ENCODE assay signal across 15 cellular contexts in the genomic region with DNA sequence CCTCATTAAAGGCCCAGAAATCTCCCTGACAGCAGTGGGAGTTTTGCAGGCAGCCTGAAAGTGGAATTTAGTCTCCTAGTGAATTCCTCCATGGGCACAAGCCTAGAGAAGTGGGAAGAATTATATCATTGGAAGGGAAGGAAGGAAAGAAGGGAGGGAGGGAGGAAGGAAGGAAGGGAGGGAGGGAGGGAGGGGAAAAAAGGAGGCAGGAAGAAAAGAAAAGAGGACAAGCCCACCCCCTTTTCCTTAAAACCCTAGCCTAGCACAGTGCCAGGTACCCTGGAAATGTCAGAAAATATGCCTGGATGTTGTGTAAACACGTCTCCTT.
DNase-seq lines count a peak whose midpoint lies in the region; ATAC-seq and TF ChIP-seq lines count a peak whose summit lies in the region.
"Had no signal": no experiment of that assay in that cellular context is flagged by ENCODE, and none has a peak within 500 bp of the region (broad histone marks: within the 10 kb centered on the region; RNA-seq: fewer than 3 reads in every experiment).

No MANE protein-coding gene starts in this region.

- no TSS peak for BruUV-seq in PC-9 (replicated peaks; lab: Mats Ljungman, UMichigan)

- H3K36me3 ChIP-seq in SK-N-SH (replicated peaks in 1 of 2; ENCODE audit: control insufficient read depth in 1 of 2, insufficient read depth in 2 of 2, low read length in 1 of 2) (no peaks in the 10 kb centered on the region), PC-9 (ENCODE audit: low read depth) (no peaks in the 10 kb centered on the region), ascending aorta (no peaks in the 10 kb centered on the region)
- H3K36me3 ChIP-seq: BLaER1 had no signal

- H2AFZ ChIP-seq in SK-N-SH (ENCODE audit: low read depth): no peak overlapping the region
- H2AFZ ChIP-seq in PC-9: peak overlapping the region; percentile 63; the same call in 1 of the 2 replicates

- H3K27ac ChIP-seq in SK-N-SH (ENCODE audit: low read depth in 2 of 2, low read length in 1 of 2) (no peak overlapping the region), PC-9 (peak overlapping the region; percentile 76), ascending aorta (no peak overlapping the region)
- H3K27ac ChIP-seq: 22Rv1, BLaER1, HL-60, KMS-11 had no signal

- no peaks in the 10 kb centered on the region for H3K9me3 ChIP-seq in SK-N-SH
- H3K9me3 ChIP-seq in PC-9 (ENCODE audit: insufficient read depth, low read depth): no peaks in the 10 kb centered on the region
- no peaks in the 10 kb centered on the region for H3K9me3 ChIP-seq in iPS-18c (ENCODE audit: control insufficient read depth, insufficient read depth, low read length)
- H3K9me3 ChIP-seq in ascending aorta: no peaks in the 10 kb centered on the region
- H3K9me3 ChIP-seq: BLaER1 had no signal

- H3K4me2 ChIP-seq in SK-N-SH: no peak overlapping the region
- H3K4me2 ChIP-seq in PC-9: peak overlapping the region; percentile 62
- H3K4me2 ChIP-seq: BLaER1, KMS-11 had no signal

- intact Hi-C loops in PC-9 (cut with micrococcal nuclease; ENCODE audit: unreplicated experiment) (loop anchor here (1.0 kb wide), 1 partner anchor 14 kb away; no protein-coding TSS in a partner anchor), ascending aorta (cut with DNase I) (no loop called here)

- DNase-seq in SK-N-SH (no peak), PC-9 (no peak), type B pancreatic cell (ENCODE audit: extremely low spot score, unreplicated experiment) (no peak), GM03348 (ENCODE audit: low spot score) (no peak), ascending aorta (ENCODE audit: low spot score in 2 of 2) (no peak), SHP77 (lab: John Stamatoyannopoulos, UW) (no peak)
- DNase-seq: NCI-H1092; NCI-H2227 treated with DMSO at 0.1 percent for 48 hours; NK-92 treated with Interleukin-12 subunit alpha and Interleukin-12 subunit beta, amount 100 ng/mL, for 24 hours had no signal

- H3K9me2 ChIP-seq in SK-N-SH: no peaks in the 10 kb centered on the region
- no peaks in the 10 kb centered on the region for H3K9me2 ChIP-seq in PC-9 (ENCODE audit: insufficient read depth)

- H3K27ac Mint-ChIP-seq in type B pancreatic cell: no peak overlapping the region

- peaks cover 25% of the 10 kb centered on the region for H3K27me3 Mint-ChIP-seq in type B pancreatic cell

- H4K20me1 ChIP-seq in SK-N-SH (ENCODE audit: insufficient read depth): no peaks in the 10 kb centered on the region
- no peaks in the 10 kb centered on the region for H4K20me1 ChIP-seq in PC-9 (ENCODE audit: insufficient read depth)
- H4K20me1 ChIP-seq: BLaER1 had no signal

- H3K4me3 ChIP-seq in SK-N-SH (ENCODE audit: low read depth in 2 of 2, low read length in 1 of 2): no peak overlapping the region
- H3K4me3 ChIP-seq in PC-9: no peak overlapping the region
- peak overlapping the region; percentile 20; the same call in 1 of the 2 replicates for H3K4me3 ChIP-seq in iPS-18c (ENCODE audit: insufficient read depth, low read depth, low read length)
- no peak overlapping the region for H3K4me3 ChIP-seq in ascending aorta
- H3K4me3 ChIP-seq: BLaER1 had no signal

- POLR2A ChIA-PET in SK-N-SH (lab: Yijun Ruan, JAX): no interaction called here
- POLR2A ChIA-PET in PC-9 (lab: Charles Lee; ENCODE audit: unreplicated experiment): no interaction called here

- TF ChIP-seq CTCF in SK-N-SH (IDR thresholded peaks at IDR 0.05) (no peak), PC-9 (conservative IDR thresholded peaks at IDR 0.05) (no peak), type B pancreatic cell (conservative IDR thresholded peaks at IDR 0.05) (no peak), ascending aorta (IDR thresholded peaks at IDR 0.05) (no peak)

- peak overlapping the region; percentile 15 for H3K4me3 Mint-ChIP-seq in type B pancreatic cell

- H3K79me2 ChIP-seq in SK-N-SH (ENCODE audit: insufficient read depth): no peaks in the 10 kb centered on the region
- H3K79me2 ChIP-seq in PC-9 (ENCODE audit: low read depth): no peaks in the 10 kb centered on the region

- ATAC-seq in SK-N-SH treated with all-trans-retinoic acid at 6 μM for 48 hours: peak; percentile 21; the same call in 1 of the 3 replicates

- TF ChIP-seq RAD21 in SK-N-SH (IDR thresholded peaks at IDR 0.05; ENCODE audit: low read length): no peak

- WGBS in SK-N-SH (ENCODE audit: low lambda C conversion rate): 78% methylated on average over 1 of the region's 1 CpG

- no peak for TF ChIP-seq EP300 in SK-N-SH (IDR thresholded peaks at IDR 0.05; ENCODE audit: borderline replicate concordance in 1 of 2, low read depth in 1 of 2, low read length in 1 of 2)

- H3K27me3 ChIP-seq in SK-N-SH (ENCODE audit: insufficient read depth) (no peaks in the 10 kb centered on the region), PC-9 (ENCODE audit: insufficient read depth, low read depth) (no peaks in the 10 kb centered on the region), ascending aorta (no peaks in the 10 kb centered on the region)
- H3K27me3 ChIP-seq: BLaER1 had no signal

- H3K4me1 Mint-ChIP-seq in type B pancreatic cell (ENCODE audit: unreplicated experiment): peaks cover 26% of the 10 kb centered on the region

- CTCF ChIA-PET in SK-N-SH (lab: Yijun Ruan, JAX): no interaction called here
- CTCF ChIA-PET in PC-9 (lab: Charles Lee): no interaction called here

- H3F3A ChIP-seq in SK-N-SH (replicated peaks; ENCODE audit: insufficient read depth) (no peaks in the 10 kb centered on the region), PC-9 (ENCODE audit: insufficient read depth, low read depth) (peaks cover 30% of the 10 kb centered on the region)

- H3K4me1 ChIP-seq in SK-N-SH (ENCODE audit: control insufficient read depth in 1 of 2, insufficient read depth in 2 of 2, low read depth in 1 of 2, low read length in 1 of 2): no peaks in the 10 kb centered on the region; a peak in 1 of 4 replicates
- peaks cover 53% of the 10 kb centered on the region for H3K4me1 ChIP-seq in PC-9 (replicated peaks; ENCODE audit: insufficient read depth)
- no peaks in the 10 kb centered on the region for H3K4me1 ChIP-seq in ascending aorta

- no peak overlapping the region for H3K9ac ChIP-seq in SK-N-SH
- H3K9ac ChIP-seq: BLaER1, KMS-11 had no signal

- H3K36me3 Mint-ChIP-seq in type B pancreatic cell: no peaks in the 10 kb centered on the region

- peaks cover 4% of the 10 kb centered on the region for H3K9me3 Mint-ChIP-seq in type B pancreatic cell

TF ChIP-seq in SK-N-SH treated with all-trans-retinoic acid at 6 μM for 48 hours, 23 proteins besides CTCF, POLR2A, EP300 and RAD21 (continues in another document):
- TF ChIP-seq OSR1 (CRISPR knock-in tag; IDR thresholded peaks at IDR 0.05): no peak
- no peak for TF ChIP-seq ISL1 (CRISPR knock-in tag; IDR thresholded peaks at IDR 0.05)
- TF ChIP-seq ZNF565 (CRISPR knock-in tag; conservative IDR thresholded peaks at IDR 0.05; ENCODE audit: low read depth): no peak
- TF ChIP-seq TCF4 (CRISPR knock-in tag; IDR thresholded peaks at IDR 0.05; ENCODE audit: borderline replicate concordance): no peak
- no peak for TF ChIP-seq SNAI2 (CRISPR knock-in tag; IDR thresholded peaks at IDR 0.05)
- no peak for TF ChIP-seq GLIS3 (CRISPR knock-in tag; IDR thresholded peaks at IDR 0.05)
- TF ChIP-seq, protein P1, sequence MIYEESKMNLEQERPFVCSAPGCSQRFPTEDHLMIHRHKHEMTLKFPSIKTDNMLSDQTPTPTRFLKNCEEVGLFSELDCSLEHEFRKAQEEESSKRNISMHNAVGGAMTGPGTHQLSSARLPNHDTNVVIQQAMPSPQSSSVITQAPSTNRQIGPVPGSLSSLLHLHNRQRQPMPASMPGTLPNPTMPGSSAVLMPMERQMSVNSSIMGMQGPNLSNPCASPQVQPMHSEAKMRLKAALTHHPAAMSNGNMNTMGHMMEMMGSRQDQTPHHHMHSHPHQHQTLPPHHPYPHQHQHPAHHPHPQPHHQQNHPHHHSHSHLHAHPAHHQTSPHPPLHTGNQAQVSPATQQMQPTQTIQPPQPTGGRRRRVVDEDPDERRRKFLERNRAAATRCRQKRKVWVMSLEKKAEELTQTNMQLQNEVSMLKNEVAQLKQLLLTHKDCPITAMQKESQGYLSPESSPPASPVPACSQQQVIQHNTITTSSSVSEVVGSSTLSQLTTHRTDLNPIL (CRISPR knock-in tag; IDR thresholded peaks at IDR 0.05; ENCODE audit: low read depth): no peak
- no peak for TF ChIP-seq RARB (CRISPR knock-in tag; IDR thresholded peaks at IDR 0.05)
- TF ChIP-seq ARNTL (CRISPR knock-in tag; IDR thresholded peaks at IDR 0.05; ENCODE audit: borderline replicate concordance, low read depth): no peak
- TF ChIP-seq CSDC2 (CRISPR knock-in tag; IDR thresholded peaks at IDR 0.05): no peak
- no peak for TF ChIP-seq ZNF8 (CRISPR knock-in tag; IDR thresholded peaks at IDR 0.05)

TF ChIP-seq in SK-N-SH, 30 proteins besides CTCF, POLR2A, EP300 and RAD21 (continues in another document):
- no peak for TF ChIP-seq YY1 (IDR thresholded peaks at IDR 0.05; ENCODE audit: low read depth)
- TF ChIP-seq TAF1 (IDR thresholded peaks at IDR 0.05; ENCODE audit: borderline replicate concordance, low read depth, low read length): no peak
- no peak for TF ChIP-seq FOXM1 (IDR thresholded peaks at IDR 0.05; ENCODE audit: low read depth)
- no peak for TF ChIP-seq CHD2 (IDR thresholded peaks at IDR 0.05; ENCODE audit: low read length, partially characterized antibody)
- no peak for TF ChIP-seq NRF1 (IDR thresholded peaks at IDR 0.05; ENCODE audit: low read depth, low read length)
- TF ChIP-seq ELF1 (IDR thresholded peaks at IDR 0.05): no peak
- no peak for TF ChIP-seq RCOR1 (IDR thresholded peaks at IDR 0.05; ENCODE audit: low read length)
- TF ChIP-seq MXI1 (IDR thresholded peaks at IDR 0.05; ENCODE audit: low read depth, low read length): no peak
- TF ChIP-seq EZH2phosphoT487 (IDR thresholded peaks at IDR 0.05; ENCODE audit: borderline replicate concordance, low read depth): no peak
- TF ChIP-seq, protein P2, sequence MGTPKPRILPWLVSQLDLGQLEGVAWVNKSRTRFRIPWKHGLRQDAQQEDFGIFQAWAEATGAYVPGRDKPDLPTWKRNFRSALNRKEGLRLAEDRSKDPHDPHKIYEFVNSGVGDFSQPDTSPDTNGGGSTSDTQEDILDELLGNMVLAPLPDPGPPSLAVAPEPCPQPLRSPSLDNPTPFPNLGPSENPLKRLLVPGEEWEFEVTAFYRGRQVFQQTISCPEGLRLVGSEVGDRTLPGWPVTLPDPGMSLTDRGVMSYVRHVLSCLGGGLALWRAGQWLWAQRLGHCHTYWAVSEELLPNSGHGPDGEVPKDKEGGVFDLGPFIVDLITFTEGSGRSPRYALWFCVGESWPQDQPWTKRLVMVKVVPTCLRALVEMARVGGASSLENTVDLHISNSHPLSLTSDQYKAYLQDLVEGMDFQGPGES (IDR thresholded peaks at IDR 0.05; ENCODE audit: low read depth, low read length): no peak
- no peak for TF ChIP-seq GABPA (IDR thresholded peaks at IDR 0.05; ENCODE audit: low read depth)
- no peak for TF ChIP-seq RXRA (IDR thresholded peaks at IDR 0.05; ENCODE audit: borderline replicate concordance, low read depth)
